ENCODE assay signal across 8 cellular contexts in the genomic region with DNA sequence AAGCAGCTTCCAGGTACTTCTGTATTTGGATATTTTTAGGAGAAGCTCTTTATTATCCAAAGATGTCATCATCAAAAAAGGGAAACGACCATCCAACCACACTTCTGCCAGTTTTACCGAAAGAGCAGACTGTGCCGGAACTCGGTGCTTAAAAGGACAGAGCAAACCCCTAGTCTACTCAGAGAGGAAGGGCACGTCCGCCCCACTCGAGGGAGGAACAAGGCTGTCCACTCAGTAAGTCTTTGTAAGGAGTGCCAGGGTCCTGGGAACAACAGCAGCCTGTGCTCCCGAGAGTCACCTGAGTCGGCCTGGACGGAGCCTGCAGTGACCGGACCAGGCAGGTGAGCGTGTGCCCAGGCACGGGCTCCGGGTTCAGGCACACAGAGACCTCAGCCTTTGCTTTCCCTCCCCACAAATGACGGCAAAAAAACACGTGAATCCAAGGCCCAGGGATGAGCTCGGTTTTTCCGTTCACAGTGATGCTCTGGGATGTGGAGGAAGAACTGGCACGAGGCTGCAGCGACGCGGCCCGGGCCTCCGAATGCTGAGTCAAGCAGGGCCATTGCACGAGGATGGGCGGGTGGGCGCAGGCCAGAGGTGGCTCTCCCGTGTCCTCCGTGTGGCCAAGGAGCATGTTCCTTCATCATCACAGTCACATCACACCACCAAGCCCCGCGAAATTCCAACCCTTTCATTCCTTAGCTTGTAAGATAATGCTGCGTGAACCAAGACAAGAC. TPM values are rescaled to one million over a fixed set of nuclear protein-coding genes. Genes with fewer than 3 reads are reported as not detected.
DNase-seq lines count a peak whose midpoint lies in the region; ATAC-seq and TF ChIP-seq lines count a peak whose summit lies in the region.

No MANE protein-coding gene starts in this region.

- H3K36me3 ChIP-seq in Panc1 (ENCODE audit: control insufficient read depth, insufficient read depth, low read length): no peaks in the 10 kb centered on the region

- H3K9me3 Mint-ChIP-seq in WTC11: no peaks in the 10 kb centered on the region

- no peaks in the 10 kb centered on the region for H3K9me3 ChIP-seq in Panc1 (ENCODE audit: control insufficient read depth, insufficient read depth, low read depth, low read length)

- no peaks in the 10 kb centered on the region for H3K27me3 ChIP-seq in Panc1 (ENCODE audit: control insufficient read depth, insufficient read depth, low read length)

- no peak overlapping the region for H3K4me3 Mint-ChIP-seq in WTC11

- no peak; the same call in 1 of the 2 replicates for TF ChIP-seq CTCF in Panc1 (IDR thresholded peaks at IDR 0.05)
- TF ChIP-seq CTCF in WTC11 (IDR thresholded peaks at IDR 0.05): no peak

- DNase-seq in GDM1 (lab: John Stamatoyannopoulos, UW) (peak; percentile 45), Panc1 (ENCODE audit: low read depth, low spot score) (no peak), left cardiac atrium (peak; percentile 37), sciatic nerve (ENCODE audit: low spot score) (no peak), WTC11 (ENCODE audit: low spot score) (no peak), GOT3 (lab: John Stamatoyannopoulos, UW) (no peak)

- H3K27ac ChIP-seq in Panc1 (ENCODE audit: low read length): peak overlapping the region; percentile 89

- peaks cover 71% of the 10 kb centered on the region for H3K4me1 ChIP-seq in Panc1 (ENCODE audit: control insufficient read depth, insufficient read depth, low read length)

- CTCF ChIA-PET in Panc1 (lab: Charles Lee): interaction anchor here (0.8 kb wide), 1 partner anchor 169 kb away, joined by 8 read pairs; no protein-coding TSS in a partner anchor
- CTCF ChIA-PET in WTC11 (lab: Charles Lee): interaction anchor here (0.8 to 3.0 kb wide), 2 partner anchors 8 to 125 kb away, joined by 3 to 12 read pairs; no protein-coding TSS in a partner anchor

- H3K36me3 Mint-ChIP-seq in WTC11: no peaks in the 10 kb centered on the region

- TSS peak; percentile 53 for BruUV-seq in Panc1 (replicated peaks; lab: Mats Ljungman, UMichigan)

- POLR2A ChIA-PET in Panc1 (lab: Charles Lee) (no interaction called here), WTC11 (lab: Charles Lee) (no interaction called here)

- ATAC-seq in Panc1 (no peak), left cardiac atrium (peak in 1 of 2 donors; percentile 5), sciatic nerve (peak; percentile 44), GM21786 (IDR thresholded peaks at IDR 0.05; ENCODE audit: unreplicated experiment) (no peak), WTC11 (no peak), HG02623 (IDR thresholded peaks at IDR 0.05; ENCODE audit: unreplicated experiment) (no peak)

- H3K4me3 ChIP-seq in Panc1 (ENCODE audit: low read depth in 2 of 2, low read length in 2 of 2): no peak overlapping the region

- no peaks in the 10 kb centered on the region for H3K27me3 Mint-ChIP-seq in WTC11 (ENCODE audit: low read depth)

- H3K27ac Mint-ChIP-seq in WTC11: no peak overlapping the region

- intact Hi-C loops in Panc1 (cut with micrococcal nuclease; ENCODE audit: unreplicated experiment) (no loop called here), left cardiac atrium (cut with DNase I) (no loop called here), sciatic nerve (cut with DNase I) (no loop called here)

- in situ Hi-C loops in Panc1 (cut with HindIII; ENCODE audit: low pct_unique_long_range_greater_than_20kb, low sequenced_read_pairs): no loop called here

- H3K4me1 Mint-ChIP-seq in WTC11: peaks cover 20% of the 10 kb centered on the region

TF ChIP-seq in WTC11, 78 proteins besides CTCF, POLR2A, EP300 and RAD21 (continues in another document):
- no peak for TF ChIP-seq MLX (CRISPR knock-in tag; IDR thresholded peaks at IDR 0.05)
- TF ChIP-seq SMAD4 (CRISPR knock-in tag; IDR thresholded peaks at IDR 0.05): no peak
- TF ChIP-seq TEAD4 (CRISPR knock-in tag; IDR thresholded peaks at IDR 0.05): no peak
- TF ChIP-seq, protein P1, sequence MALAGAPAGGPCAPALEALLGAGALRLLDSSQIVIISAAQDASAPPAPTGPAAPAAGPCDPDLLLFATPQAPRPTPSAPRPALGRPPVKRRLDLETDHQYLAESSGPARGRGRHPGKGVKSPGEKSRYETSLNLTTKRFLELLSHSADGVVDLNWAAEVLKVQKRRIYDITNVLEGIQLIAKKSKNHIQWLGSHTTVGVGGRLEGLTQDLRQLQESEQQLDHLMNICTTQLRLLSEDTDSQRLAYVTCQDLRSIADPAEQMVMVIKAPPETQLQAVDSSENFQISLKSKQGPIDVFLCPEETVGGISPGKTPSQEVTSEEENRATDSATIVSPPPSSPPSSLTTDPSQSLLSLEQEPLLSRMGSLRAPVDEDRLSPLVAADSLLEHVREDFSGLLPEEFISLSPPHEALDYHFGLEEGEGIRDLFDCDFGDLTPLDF (CRISPR knock-in tag; IDR thresholded peaks at IDR 0.05): no peak
- no peak for TF ChIP-seq KAT7 (CRISPR knock-in tag; IDR thresholded peaks at IDR 0.05; ENCODE audit: borderline replicate concordance)
- no peak for TF ChIP-seq NR1H2 (CRISPR knock-in tag; IDR thresholded peaks at IDR 0.05)
- no peak for TF ChIP-seq CREM (CRISPR knock-in tag; IDR thresholded peaks at IDR 0.05)
- no peak for TF ChIP-seq ZNF219 (CRISPR knock-in tag; IDR thresholded peaks at IDR 0.05; ENCODE audit: borderline replicate concordance)
- no peak for TF ChIP-seq SOX15 (CRISPR knock-in tag; IDR thresholded peaks at IDR 0.05)
- no peak for TF ChIP-seq ZBTB43 (CRISPR knock-in tag; IDR thresholded peaks at IDR 0.05)
- TF ChIP-seq ATF2 (CRISPR knock-in tag; IDR thresholded peaks at IDR 0.05; ENCODE audit: borderline replicate concordance, low read depth): no peak
- no peak for TF ChIP-seq PRDM15 (CRISPR knock-in tag; IDR thresholded peaks at IDR 0.05)
- TF ChIP-seq JUN (CRISPR knock-in tag; IDR thresholded peaks at IDR 0.05): no peak
- TF ChIP-seq, protein P2, sequence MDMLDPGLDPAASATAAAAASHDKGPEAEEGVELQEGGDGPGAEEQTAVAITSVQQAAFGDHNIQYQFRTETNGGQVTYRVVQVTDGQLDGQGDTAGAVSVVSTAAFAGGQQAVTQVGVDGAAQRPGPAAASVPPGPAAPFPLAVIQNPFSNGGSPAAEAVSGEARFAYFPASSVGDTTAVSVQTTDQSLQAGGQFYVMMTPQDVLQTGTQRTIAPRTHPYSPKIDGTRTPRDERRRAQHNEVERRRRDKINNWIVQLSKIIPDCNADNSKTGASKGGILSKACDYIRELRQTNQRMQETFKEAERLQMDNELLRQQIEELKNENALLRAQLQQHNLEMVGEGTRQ (CRISPR knock-in tag; IDR thresholded peaks at IDR 0.05): no peak

RNA-seq across cellular contexts. Expression of gene SLCO4A1, which starts 17.4 kb away (rescaled TPM):
- total RNA-seq in Panc1 (2021; ENCODE audit: unreplicated experiment): 167 TPM
- polyA plus RNA-seq in Panc1 (2012; ENCODE audit: insufficient read length): 145 TPM
- total RNA-seq in left cardiac atrium: 10 to 100 TPM; 15.1 to 35.5 TPM
- total RNA-seq in sciatic nerve: 31.1 TPM
- total RNA-seq in WTC11 (2021): 15.2 to 19.9 TPM (median 18.5 TPM) in 3 replicates

Comparison
In these comparisons a context has a peak if more than half of its experiments do, and no peak if none do; other contexts are left out.
1. DNase-seq: peak in GDM1 (single experiment) and left cardiac atrium (single experiment); none in Panc1 (single experiment), sciatic nerve (single experiment), WTC11 (single experiment) and GOT3 (single experiment).